8 cellular contexts compared by ENCODE assay signal in genomic region chr11:64317325-64317960, GRCh38. TPM values are rescaled to one million over a fixed set of nuclear protein-coding genes. Genes with fewer than 3 reads are reported as not detected.
DNase-seq lines count a peak whose midpoint lies in the region; FAIRE-seq and TF ChIP-seq lines count a peak whose summit lies in the region.

Gene TRMT112 (minus strand): TSS chr11:64317559. CDS start chr11:64317526, 33 bp downstream.

- 0% methylated on average over 19 to 43 of the region's 43 CpGs for WGBS in stomach, 5 donors

- H3K4me3 Mint-ChIP-seq in nephron progenitor cell = peak within 1 kb of the TSS; percentile 94

- peaks cover 25 to 76% (median 60%) of the 10 kb centered on the region in 4 donors for H3K4me1 ChIP-seq in stomach

- peaks cover 35% of the 10 kb centered on the region for H3K4me1 Mint-ChIP-seq in nephron progenitor cell

- TF ChIP-seq CTCF in fibroblast of the aortic adventitia (IDR thresholded peaks at IDR 0.05; ENCODE audit: insufficient read depth, low read length) (no peak), nephron progenitor cell (IDR thresholded peaks at IDR 0.05) (no peak), stomach (IDR thresholded peaks at IDR 0.05) (no peak)

- H3K27me3 Mint-ChIP-seq in nephron progenitor cell (ENCODE audit: low read depth, poor library complexity) = no peaks in the 10 kb centered on the region

- intact Hi-C loops in stomach (cut with DNase I; ENCODE audit: low total_unique reads) = no loop called here

- TF ChIP-seq POLR2A in H54 (IDR thresholded peaks at IDR 0.05; ENCODE audit: low read depth, low read length) (peak; percentile 68), stomach (IDR thresholded peaks at IDR 0.05) (peak in 1 of 4 donors; percentile 43)

- H3K9me3 Mint-ChIP-seq in nephron progenitor cell = no peaks in the 10 kb centered on the region

- DNase-seq in EL = peak; percentile 97
- peak; percentile 92 for DNase-seq in H54 (ENCODE audit: insufficient read length, low spot score)
- DNase-seq in MG63 = peak; percentile 97
- peak; percentile 95 for DNase-seq in SHP77 treated with DMSO at 0.1 percent for 48 hours (lab: John Stamatoyannopoulos, UW)
- peak; percentile 98 for DNase-seq in activated effector memory CD4-positive, alpha-beta T cell treated with anti-CD3 and anti-CD28 coated beads, Interleukin-2, amount 50 U/mL, for 16 hours
- DNase-seq in fibroblast of the aortic adventitia (ENCODE audit: low read depth) = peak; percentile 97
- DNase-seq in nephron progenitor cell = peak; percentile 85
- peak; percentile 98 for DNase-seq in stomach

- peak within 1 kb of the TSS; percentile 100 for H3K27ac Mint-ChIP-seq in nephron progenitor cell

- peak; percentile 75 for FAIRE-seq in H54 (lab: Jason Lieb, UNC)

- H3K36me3 ChIP-seq in MG63 = peaks cover 37% of the 10 kb centered on the region
- peaks cover 31 to 58% (median 51%) of the 10 kb centered on the region in 4 donors for H3K36me3 ChIP-seq in stomach

- H3K4me3 ChIP-seq in MG63 (peak within 1 kb of the TSS; percentile 93), fibroblast of the aortic adventitia (ENCODE audit: low read depth, low read length) (peak within 1 kb of the TSS; percentile 95), stomach (peak within 1 kb of the TSS; percentile 69 to 81 (median 76))

- H3K9me3 ChIP-seq in MG63 (no peaks in the 10 kb centered on the region), stomach (no peaks in the 10 kb centered on the region)

- TF ChIP-seq EP300 in stomach (IDR thresholded peaks at IDR 0.05) = peak; percentile 19

- H3K36me3 Mint-ChIP-seq in nephron progenitor cell (ENCODE audit: low read depth) = peaks cover 16% of the 10 kb centered on the region

- peak within 1 kb of the TSS; percentile 94 to 99 (median 97) for H3K27ac ChIP-seq in stomach

- no peaks in the 10 kb centered on the region for H3K27me3 ChIP-seq in MG63
- H3K27me3 ChIP-seq in stomach = no peaks in the 10 kb centered on the region

RNA-seq across cellular contexts. Expression of gene TRMT112, which starts in this region (rescaled TPM):
- total RNA-seq in MG63 (2014; rRNA removed; shearing (Covaris generic); ENCODE audit: low replicate concordance) = 356 and 508 TPM in 2 replicates
- total RNA-seq in fibroblast of the aortic adventitia (ENCODE audit: low replicate concordance) = 177 and 274 TPM in 2 replicates
- total RNA-seq in stomach = 100 to 1,000 TPM in 2 of 5 donors, 10 to 100 TPM in 3; 50.8 to 181 (median 99.9) TPM
- 100 to 1,000 TPM; 271 to 337 (median 328) TPM for polyA plus RNA-seq in stomach

Comparison
In these comparisons a context has a peak if more than half of its experiments do, and no peak if none do; other contexts are left out.
1. Peak in every context shown above with its lines: DNase-seq, H3K4me3 ChIP-seq and H3K27ac ChIP-seq.